Comparison of ENCODE assay signal across 8 cellular contexts in the genomic region with DNA sequence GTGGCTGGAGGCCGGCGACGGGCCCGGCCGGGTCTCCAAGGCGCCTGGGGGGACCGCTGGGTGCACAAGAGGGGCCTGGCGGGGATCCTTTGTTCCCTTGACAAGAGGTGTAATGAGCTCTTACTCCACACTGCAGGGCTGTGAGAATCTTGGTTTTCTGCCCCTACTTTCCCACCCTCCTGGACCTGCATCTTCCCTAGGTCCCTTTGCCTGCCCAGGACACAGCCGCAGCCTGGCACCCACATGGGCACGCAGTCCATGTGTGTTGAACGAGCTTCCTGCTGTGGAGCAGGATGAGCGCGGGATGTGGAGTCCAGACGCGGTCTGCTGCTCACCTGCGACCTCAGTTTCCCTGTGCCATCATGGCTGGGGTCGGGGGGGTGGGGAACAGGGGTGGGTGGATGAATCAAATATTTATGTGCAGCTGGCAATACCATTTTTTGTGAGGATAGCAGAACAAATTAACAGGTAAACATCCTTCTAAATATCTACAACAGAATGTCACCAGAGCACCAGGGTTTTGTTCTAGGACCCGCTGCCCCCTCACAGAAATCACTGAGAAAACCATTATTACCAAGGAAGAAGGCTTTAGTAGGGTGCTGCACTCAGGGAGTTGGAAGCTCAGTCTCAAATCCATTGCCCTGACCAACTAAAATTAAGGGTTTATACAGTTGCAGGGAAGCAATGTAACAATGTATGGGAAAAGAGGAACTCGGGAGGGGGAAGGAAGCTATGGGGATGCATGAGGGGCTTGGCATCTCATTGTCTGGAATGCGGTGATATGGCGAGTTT.
DNase-seq lines count a peak whose midpoint lies in the region; ATAC-seq, FAIRE-seq and TF ChIP-seq lines count a peak whose summit lies in the region.

No MANE protein-coding gene starts in this region.

- peaks cover 20% of the 10 kb centered on the region for H3K9me3 ChIP-seq in iPS-20b (ENCODE audit: insufficient read depth, low read depth, low read length)

- peaks cover 18% of the 10 kb centered on the region for H3K36me3 ChIP-seq in iPS-20b (ENCODE audit: insufficient read depth, low read depth, low read length)

- FAIRE-seq in D721Med (lab: Jason Lieb, UNC), result no peak

- peak; percentile 11 for ATAC-seq in HG03066 (IDR thresholded peaks at IDR 0.05; ENCODE audit: low read depth, unreplicated experiment)
- ATAC-seq in GM19351 (IDR thresholded peaks at IDR 0.05; ENCODE audit: unreplicated experiment), result no peak

- H3K27ac Mint-ChIP-seq in activated naive CD8-positive, alpha-beta T cell, result peak overlapping the region; percentile 88

- peaks cover 10% of the 10 kb centered on the region for H3K36me3 Mint-ChIP-seq in activated naive CD8-positive, alpha-beta T cell

- H3K4me1 ChIP-seq in iPS-20b (ENCODE audit: insufficient read depth, low read length), result peaks cover 6% of the 10 kb centered on the region; the same call in 1 of the 2 replicates

- peak overlapping the region; percentile 95; the same call in 1 of the 2 replicates for H3K9ac ChIP-seq in iPS-20b (ENCODE audit: low read depth, low read length)

- no peak for TF ChIP-seq CTCF in D721Med (IDR thresholded peaks at IDR 0.05; ENCODE audit: insufficient read depth, missing control alignments)

- peak overlapping the region; percentile 86 for H3K4me3 Mint-ChIP-seq in activated naive CD8-positive, alpha-beta T cell

- H3K9me3 Mint-ChIP-seq in activated naive CD8-positive, alpha-beta T cell (ENCODE audit: low read depth), result no peaks in the 10 kb centered on the region

- peaks cover 26% of the 10 kb centered on the region for H3K4me1 Mint-ChIP-seq in activated naive CD8-positive, alpha-beta T cell (ENCODE audit: low read depth)

- no peaks in the 10 kb centered on the region for H3K27me3 ChIP-seq in iPS-20b (ENCODE audit: insufficient read depth, low read length)

- DNase-seq in D721Med (ENCODE audit: insufficient read length, low spot score) (peak; percentile 58), substantia nigra (lab: John Stamatoyannopoulos, UW) (peak in 5 of 49 donors; percentile 18 to 57 (median 47)), CD1c-positive myeloid dendritic cell (ENCODE audit: extremely low spot score) (no peak)
- no peak for DNase-seq in activated CD8-positive, alpha-beta memory T cell treated with anti-CD3 and anti-CD28 coated beads, Interleukin-2, amount 50 U/mL, for 4 hours

- peak overlapping the region; percentile 95 for H3K4me3 ChIP-seq in iPS-20b (ENCODE audit: low read length)

- H3K27ac ChIP-seq in iPS-20b (ENCODE audit: low read length), result no peak overlapping the region
- peak overlapping the region; percentile 87 for H3K27ac ChIP-seq in substantia nigra (ENCODE audit: low read depth, low read length, poor library complexity, severe bottlenecking)

- H3K27me3 Mint-ChIP-seq in activated naive CD8-positive, alpha-beta T cell, result no peaks in the 10 kb centered on the region
